8 cellular contexts compared by ENCODE assay signal in genomic region chr5:146877783-146878470, GRCh38. TPM values are rescaled to one million over a fixed set of nuclear protein-coding genes. Genes with fewer than 3 reads are reported as not detected.
A peak's percentile ranks its signal among the peaks of the same experiment; 100 is the strongest.
DNase-seq lines count a peak whose midpoint lies in the region; ATAC-seq and TF ChIP-seq lines count a peak whose summit lies in the region.

No MANE protein-coding gene starts in this region.

- H3K27ac Mint-ChIP-seq in T-helper 17 cell, result no peak overlapping the region

- TF ChIP-seq CTCF in AG10803 (conservative IDR thresholded peaks at IDR 0.05; ENCODE audit: low read length) (no peak), liver (IDR thresholded peaks at IDR 0.05; ENCODE audit: low read depth, low read length, missing input control) (no peak)

- H3K4me3 Mint-ChIP-seq in T-helper 17 cell, result peak overlapping the region; percentile 95

- no peaks in the 10 kb centered on the region for H3K27me3 ChIP-seq in liver (ENCODE audit: control insufficient read depth in 4 of 4, insufficient read depth in 4 of 4, low read length in 3 of 4)

- 2% methylated on average over 58 of the region's 58 CpGs for WGBS in liver

- peaks cover 32% of the 10 kb centered on the region for H3K4me1 Mint-ChIP-seq in T-helper 17 cell

- ATAC-seq in GM21447 (IDR thresholded peaks at IDR 0.05; ENCODE audit: unreplicated experiment), result peak; percentile 48
- peak; percentile 51 for ATAC-seq in T-helper 17 cell
- no peak for ATAC-seq in GM18519 (IDR thresholded peaks at IDR 0.05; ENCODE audit: low FRiP score, unreplicated experiment)

- peaks cover 4 to 19% (median 17%) of the 10 kb centered on the region in 4 donors for H3K4me1 ChIP-seq in liver (ENCODE audit: control insufficient read depth in 4 of 4, insufficient read depth in 4 of 4, low read length in 3 of 4)

- peak overlapping the region; percentile 56 for H3K27ac ChIP-seq in cingulate gyrus (ENCODE audit: low read depth, low read length)
- H3K27ac ChIP-seq in liver (ENCODE audit: low read depth in 1 of 2, low read length in 2 of 2), result no peak overlapping the region

- H3K27me3 Mint-ChIP-seq in T-helper 17 cell, result peaks cover 11% of the 10 kb centered on the region

- TF ChIP-seq RAD21 in liver (IDR thresholded peaks at IDR 0.05), result no peak

- H3K9me3 ChIP-seq in T-helper 17 cell (ENCODE audit: control insufficient read depth, low read length, poor library complexity, severe bottlenecking) (no peaks in the 10 kb centered on the region), liver (ENCODE audit: control insufficient read depth in 4 of 4, low read length in 3 of 4) (no peaks in the 10 kb centered on the region)

- H3K9ac ChIP-seq in liver (ENCODE audit: low read depth in 1 of 2, low read length in 2 of 2), result no peak overlapping the region

- peaks cover 2% of the 10 kb centered on the region for H3K36me3 Mint-ChIP-seq in T-helper 17 cell (ENCODE audit: low read depth)

- no peaks in the 10 kb centered on the region for H3K36me3 ChIP-seq in liver (ENCODE audit: control insufficient read depth in 4 of 4, insufficient read depth in 3 of 4, low read depth in 1 of 4, low read length in 3 of 4)

- DNase-seq in AG10803 (ENCODE audit: low read depth) (peak; percentile 2), T-helper 17 cell (peak in 2 of 3 donors; percentile 9 to 10), dedifferentiated amniotic fluid mesenchymal stem cell (ENCODE audit: extremely low spot score) (no peak)
- peak; percentile 42 for DNase-seq in stimulated activated CD8-positive, alpha-beta memory T cell treated with anti-CD3 and anti-CD28 coated beads, Interleukin-4, amount 100 ng/mL, for 48 hours

- H3K4me3 ChIP-seq in AG10803 (ENCODE audit: low read length), result peak overlapping the region; percentile 46
- peak overlapping the region; percentile 39 to 50 (median 48) for H3K4me3 ChIP-seq in liver (ENCODE audit: low read depth in 1 of 3, low read length in 3 of 3)

TF ChIP-seq in liver, 16 proteins besides CTCF, POLR2A, EP300 and RAD21:
- TF ChIP-seq FOXA1 (IDR thresholded peaks at IDR 0.05) (no peak), YY1 (IDR thresholded peaks at IDR 0.05) (no peak), SP1 (IDR thresholded peaks at IDR 0.05) (no peak), FOXA2 (IDR thresholded peaks at IDR 0.05) (no peak), JUND (IDR thresholded peaks at IDR 0.05) (no peak), TAF1 (conservative IDR thresholded peaks at IDR 0.05) (no peak), REST (IDR thresholded peaks at IDR 0.05) (no peak), HNF4G (IDR thresholded peaks at IDR 0.05) (no peak), NR2F2 (IDR thresholded peaks at IDR 0.05) (no peak), RXRA (IDR thresholded peaks at IDR 0.05) (no peak), ATF3 (IDR thresholded peaks at IDR 0.05) (no peak), EGR1 (IDR thresholded peaks at IDR 0.05; ENCODE audit: low read depth in 2 of 2) (no peak), GABPA (IDR thresholded peaks at IDR 0.05 in 1 of 2, conservative IDR thresholded peaks at IDR 0.05 in 1 of 2) (no peak), ZBTB33 (IDR thresholded peaks at IDR 0.05) (no peak), MAX (IDR thresholded peaks at IDR 0.05) (no peak), HNF4A (conservative IDR thresholded peaks at IDR 0.05) (no peak)

RNA-seq across cellular contexts. Expression of gene PPP2R2B, which starts 0.6 kb away (rescaled TPM):
- total RNA-seq in T-helper 17 cell (10 to 100 TPM in 1 of 2 donors, 1 to 10 TPM in 1; 6.9 to 12.1 TPM), liver (1 to 10 TPM in 1 of 2 donors, under 1 TPM in 1; 0.50 to 6.3 TPM)
- under 1 TPM; 0.15 to 0.31 TPM for polyA plus RNA-seq in liver
